3 cellular contexts compared by ENCODE assay signal in genomic region chr1:199752688-199753027, GRCh38.
TF ChIP-seq lines count a peak whose summit lies in the region.

No MANE protein-coding gene starts in this region.

TF ChIP-seq in liver, 16 proteins besides CTCF, POLR2A, EP300 and RAD21:
- TF ChIP-seq HNF4A (conservative IDR thresholded peaks at IDR 0.05) (no peak), FOXA2 (IDR thresholded peaks at IDR 0.05) (no peak), FOXA1 (IDR thresholded peaks at IDR 0.05) (no peak), ZBTB33 (IDR thresholded peaks at IDR 0.05) (no peak), HNF4G (IDR thresholded peaks at IDR 0.05) (no peak), GABPA (IDR thresholded peaks at IDR 0.05 in 1 of 2, conservative IDR thresholded peaks at IDR 0.05 in 1 of 2) (no peak), SP1 (IDR thresholded peaks at IDR 0.05) (no peak), EGR1 (IDR thresholded peaks at IDR 0.05; ENCODE audit: low read depth in 2 of 2) (no peak), RXRA (IDR thresholded peaks at IDR 0.05) (no peak), TAF1 (conservative IDR thresholded peaks at IDR 0.05) (no peak), YY1 (IDR thresholded peaks at IDR 0.05) (no peak), JUND (IDR thresholded peaks at IDR 0.05) (no peak), NR2F2 (IDR thresholded peaks at IDR 0.05) (no peak)
- TF ChIP-seq, protein P1, sequence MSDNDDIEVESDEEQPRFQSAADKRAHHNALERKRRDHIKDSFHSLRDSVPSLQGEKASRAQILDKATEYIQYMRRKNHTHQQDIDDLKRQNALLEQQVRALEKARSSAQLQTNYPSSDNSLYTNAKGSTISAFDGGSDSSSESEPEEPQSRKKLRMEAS (IDR thresholded peaks at IDR 0.05) = no peak
TF ChIP-seq in liver: peak in this region for 0.

TF ChIP-seq in HepG2, 621 proteins besides CTCF, POLR2A, EP300 and RAD21:
- no peak for TF ChIP-seq ZNF891 (CRISPR knock-in tag; IDR thresholded peaks at IDR 0.05)
- TF ChIP-seq HMGA1 (CRISPR knock-in tag; conservative IDR thresholded peaks at IDR 0.05) = no peak
- TF ChIP-seq CEBPB (IDR thresholded peaks at IDR 0.05; ENCODE audit: borderline replicate concordance, low read depth, low read length) = no peak
- no peak for TF ChIP-seq JUNB (CRISPR knock-in tag; IDR thresholded peaks at IDR 0.05; ENCODE audit: borderline replicate concordance)
- no peak for TF ChIP-seq SP5 (CRISPR knock-in tag; IDR thresholded peaks at IDR 0.05; ENCODE audit: borderline replicate concordance, low read depth)
- no peak for TF ChIP-seq ZBTB20 (CRISPR knock-in tag; IDR thresholded peaks at IDR 0.05; ENCODE audit: borderline replicate concordance, low read depth)
- TF ChIP-seq ZNF3 (CRISPR knock-in tag; IDR thresholded peaks at IDR 0.05) = no peak
- no peak for TF ChIP-seq POGZ (CRISPR knock-in tag; IDR thresholded peaks at IDR 0.05)
- TF ChIP-seq ZSCAN25 (CRISPR knock-in tag; IDR thresholded peaks at IDR 0.05) = no peak
- no peak for TF ChIP-seq ZNF260 (CRISPR knock-in tag; IDR thresholded peaks at IDR 0.05; ENCODE audit: borderline replicate concordance, low read depth)
- no peak for TF ChIP-seq ATM (IDR thresholded peaks at IDR 0.05; ENCODE audit: borderline replicate concordance)
- TF ChIP-seq, protein P2, sequence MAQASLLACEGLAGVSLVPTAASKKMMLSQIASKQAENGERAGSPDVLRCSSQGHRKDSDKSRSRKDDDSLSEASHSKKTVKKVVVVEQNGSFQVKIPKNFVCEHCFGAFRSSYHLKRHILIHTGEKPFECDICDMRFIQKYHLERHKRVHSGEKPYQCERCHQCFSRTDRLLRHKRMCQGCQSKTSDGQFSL (CRISPR knock-in tag; IDR thresholded peaks at IDR 0.05) = no peak
- TF ChIP-seq USF2 (IDR thresholded peaks at IDR 0.05; ENCODE audit: low read depth, low read length) = no peak
- no peak for TF ChIP-seq USF2 (CRISPR knock-in tag; IDR thresholded peaks at IDR 0.05; ENCODE audit: borderline replicate concordance)
- TF ChIP-seq MBD4 (IDR thresholded peaks at IDR 0.05; ENCODE audit: borderline replicate concordance, low read length) = no peak
- TF ChIP-seq GTF3A (CRISPR knock-in tag; conservative IDR thresholded peaks at IDR 0.05) = no peak
- no peak for TF ChIP-seq ZNF562 (CRISPR knock-in tag; IDR thresholded peaks at IDR 0.05; ENCODE audit: borderline replicate concordance)
- TF ChIP-seq SATB2 (CRISPR knock-in tag; IDR thresholded peaks at IDR 0.05) = no peak
- TF ChIP-seq ETV5 (CRISPR knock-in tag; IDR thresholded peaks at IDR 0.05; ENCODE audit: borderline replicate concordance) = no peak

TF ChIP-seq in H1, 55 proteins besides CTCF, POLR2A, EP300 and RAD21:
- TF ChIP-seq SAP30 (IDR thresholded peaks at IDR 0.05; ENCODE audit: insufficient read depth, insufficient replicate concordance, low read length) = no peak
- TF ChIP-seq JUND (IDR thresholded peaks at IDR 0.05; ENCODE audit: low read length) = no peak
- no peak for TF ChIP-seq BRCA1 (IDR thresholded peaks at IDR 0.05; ENCODE audit: low read depth, low read length)
- TF ChIP-seq USF2 (IDR thresholded peaks at IDR 0.05; ENCODE audit: low read length) = no peak
- no peak for TF ChIP-seq EGR1 (IDR thresholded peaks at IDR 0.05; ENCODE audit: borderline replicate concordance, low read depth, low read length)
- no peak for TF ChIP-seq SP4 (IDR thresholded peaks at IDR 0.05; ENCODE audit: low read length)
- TF ChIP-seq POU5F1 (IDR thresholded peaks at IDR 0.05; ENCODE audit: low read depth, low read length) = no peak
- TF ChIP-seq EZH2 (IDR thresholded peaks at IDR 0.05; ENCODE audit: low read depth, low read length, severe bottlenecking) = no peak
- no peak for TF ChIP-seq CHD2 (IDR thresholded peaks at IDR 0.05; ENCODE audit: low read length)
- TF ChIP-seq SUZ12 (IDR thresholded peaks at IDR 0.05; ENCODE audit: low read length) = no peak
- no peak for TF ChIP-seq HDAC2 (IDR thresholded peaks at IDR 0.05; ENCODE audit: borderline replicate concordance in 1 of 2, low read depth in 2 of 2, low read length in 2 of 2)
- TF ChIP-seq ASH2L (IDR thresholded peaks at IDR 0.05; ENCODE audit: low read length) = no peak
- TF ChIP-seq TBP (IDR thresholded peaks at IDR 0.05; ENCODE audit: low read depth, low read length) = no peak
- no peak for TF ChIP-seq CBX8 (IDR thresholded peaks at IDR 0.05; ENCODE audit: borderline replicate concordance, low read depth, low read length)
